15 cellular contexts compared by ENCODE assay signal in the genomic region with DNA sequence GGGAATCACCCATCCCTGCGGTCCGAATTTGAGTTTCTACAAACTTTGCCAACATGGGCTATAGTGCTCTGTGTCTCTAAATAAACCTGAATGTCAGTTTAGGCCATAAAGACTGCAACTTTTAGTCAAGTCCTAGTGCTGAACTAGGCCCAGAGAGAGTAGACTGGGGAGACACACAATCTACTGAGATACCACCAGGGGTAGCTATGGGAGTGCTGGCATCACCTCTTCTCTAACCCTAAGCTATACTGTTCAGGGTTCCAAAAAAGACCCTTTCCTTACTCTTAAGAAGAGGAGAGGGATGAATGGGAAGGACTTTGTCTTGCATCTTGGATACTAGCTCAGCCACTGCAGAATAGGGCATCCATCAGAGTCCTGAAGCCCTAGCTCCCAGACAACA.
DNase-seq lines count a peak whose midpoint lies in the region; ATAC-seq and TF ChIP-seq lines count a peak whose summit lies in the region.
"Had no signal": no experiment of that assay in that cellular context is flagged by ENCODE, and none has a peak within 500 bp of the region (broad histone marks: within the 10 kb centered on the region; RNA-seq: fewer than 3 reads in every experiment).

No MANE protein-coding gene starts in this region.

- H3K27me3 Mint-ChIP-seq in GM23338 (ENCODE audit: insufficient read depth, low read depth, poor library complexity) (no peaks in the 10 kb centered on the region), endodermal cell (ENCODE audit: insufficient read depth) (no peaks in the 10 kb centered on the region)
- H3K27me3 Mint-ChIP-seq in stimulated activated naive B cell treated with anti-CD40 and anti-IgM and Interleukin-4, amounts not matched to agents 10 μg/mL and 1 μg/mL and 100 μg/mL, for 72 hours: no peaks in the 10 kb centered on the region
- H3K27me3 Mint-ChIP-seq: CD8-positive, alpha-beta memory T cell; IgD-negative memory B cell had no signal

- TF ChIP-seq CTCF in GM23338 (conservative IDR thresholded peaks at IDR 0.05; ENCODE audit: low read depth in 2 of 2) (peak; percentile 14 to 24; a peak in 2 of 4 replicates), PC-3 (conservative IDR thresholded peaks at IDR 0.05; ENCODE audit: low read depth, low read length) (0 out of 2 replicates have a peak, but pooled peaks have one; percentile 8), endodermal cell (conservative IDR thresholded peaks at IDR 0.05) (peak; percentile 57), colonic mucosa (IDR thresholded peaks at IDR 0.05) (no peak)

- POLR2A ChIA-PET in PC-3 (lab: Charles Lee; ENCODE audit: unreplicated experiment): no interaction called here

- H3K27ac Mint-ChIP-seq in GM23338 (no peak overlapping the region), endodermal cell (no peak overlapping the region)
- H3K27ac Mint-ChIP-seq in stimulated activated naive B cell treated with anti-CD40 and anti-IgM and Interleukin-4, amounts not matched to agents 10 μg/mL and 1 μg/mL and 100 μg/mL, for 72 hours: no peak overlapping the region
- H3K27ac Mint-ChIP-seq: CD8-positive, alpha-beta memory T cell had no signal

- no peak overlapping the region for H3K27ac ChIP-seq in GM23338 (ENCODE audit: low read depth)
- H3K27ac ChIP-seq in PC-3 (ENCODE audit: low read length): no peak overlapping the region
- H3K27ac ChIP-seq in endodermal cell (ENCODE audit: low read depth, low read length): no peak overlapping the region
- H3K27ac ChIP-seq in colonic mucosa: no peak overlapping the region
- H3K27ac ChIP-seq: A549, GM23248 had no signal

- H3K4me2 ChIP-seq in GM23338 (no peak overlapping the region), PC-3 (ENCODE audit: low read length) (no peak overlapping the region)
- H3K4me2 ChIP-seq: A549 had no signal

- H3K4me3 ChIP-seq in GM23338: no peak overlapping the region
- no peak overlapping the region for H3K4me3 ChIP-seq in PC-3 (ENCODE audit: low read length)
- H3K4me3 ChIP-seq in endodermal cell (ENCODE audit: low read length): no peak overlapping the region
- no peak overlapping the region for H3K4me3 ChIP-seq in colonic mucosa
- H3K4me3 ChIP-seq: A549, GM23248, HAP-1 had no signal

- peaks cover 3% of the 10 kb centered on the region; the same call in 1 of the 3 replicates for H3K36me3 Mint-ChIP-seq in GM23338 (ENCODE audit: low read depth)
- no peaks in the 10 kb centered on the region for H3K36me3 Mint-ChIP-seq in endodermal cell (ENCODE audit: low read depth)
- H3K36me3 Mint-ChIP-seq in stimulated activated naive B cell treated with anti-CD40 and anti-IgM and Interleukin-4, amounts not matched to agents 10 μg/mL and 1 μg/mL and 100 μg/mL, for 72 hours: no peaks in the 10 kb centered on the region
- H3K36me3 Mint-ChIP-seq: CD8-positive, alpha-beta memory T cell; IgD-negative memory B cell had no signal

- H3K79me2 ChIP-seq in GM23338 (replicated peaks; ENCODE audit: insufficient read depth) (no peaks in the 10 kb centered on the region), PC-3 (ENCODE audit: low read length) (no peaks in the 10 kb centered on the region)

- H3K9me3 ChIP-seq in PC-3 (ENCODE audit: low read length) (no peaks in the 10 kb centered on the region), endodermal cell (ENCODE audit: control insufficient read depth, low read length) (no peaks in the 10 kb centered on the region), colonic mucosa (no peaks in the 10 kb centered on the region)
- H3K9me3 ChIP-seq: A549, Caco-2, HAP-1 had no signal

- intact Hi-C loops in PC-3 (cut with micrococcal nuclease) (no loop called here), colonic mucosa (cut with DNase I) (no loop called here)

- H4K20me1 ChIP-seq in GM23338 (replicated peaks; ENCODE audit: insufficient read depth) (no peaks in the 10 kb centered on the region), PC-3 (ENCODE audit: low read length) (no peaks in the 10 kb centered on the region)

- no peaks in the 10 kb centered on the region for H3K4me1 Mint-ChIP-seq in GM23338
- peaks cover 5% of the 10 kb centered on the region for H3K4me1 Mint-ChIP-seq in endodermal cell
- no peaks in the 10 kb centered on the region for H3K4me1 Mint-ChIP-seq in stimulated activated naive B cell treated with anti-CD40 and anti-IgM and Interleukin-4, amounts not matched to agents 10 μg/mL and 1 μg/mL and 100 μg/mL, for 72 hours
- H3K4me1 Mint-ChIP-seq: CD8-positive, alpha-beta memory T cell; IgD-negative memory B cell had no signal

- H3K9me3 Mint-ChIP-seq in GM23338 (peaks cover 6% of the 10 kb centered on the region; the same call in 2 of the 3 replicates), endodermal cell (peaks cover 7% of the 10 kb centered on the region)
- H3K9me3 Mint-ChIP-seq in stimulated activated naive B cell treated with anti-CD40 and anti-IgM and Interleukin-4, amounts not matched to agents 10 μg/mL and 1 μg/mL and 100 μg/mL, for 72 hours: peaks cover 12 to 15% of the 10 kb centered on the region in 2 donors

- H3K4me3 Mint-ChIP-seq in GM23338: no peak overlapping the region
- no peak overlapping the region for H3K4me3 Mint-ChIP-seq in endodermal cell
- no peak overlapping the region for H3K4me3 Mint-ChIP-seq in stimulated activated naive B cell treated with anti-CD40 and anti-IgM and Interleukin-4, amounts not matched to agents 10 μg/mL and 1 μg/mL and 100 μg/mL, for 72 hours
- H3K4me3 Mint-ChIP-seq: CD8-positive, alpha-beta memory T cell; IgD-negative memory B cell had no signal

- BruUV-seq in PC-3 (replicated peaks; lab: Mats Ljungman, UMichigan): no TSS peak

- H3K4me1 ChIP-seq in GM23338 (ENCODE audit: insufficient read depth): no peaks in the 10 kb centered on the region
- no peaks in the 10 kb centered on the region for H3K4me1 ChIP-seq in PC-3 (ENCODE audit: insufficient read depth, low read length)
- no peaks in the 10 kb centered on the region for H3K4me1 ChIP-seq in endodermal cell (ENCODE audit: control insufficient read depth, insufficient read depth, low read length)
- no peaks in the 10 kb centered on the region for H3K4me1 ChIP-seq in colonic mucosa
- H3K4me1 ChIP-seq: A549, Caco-2, HAP-1 had no signal

- no peak overlapping the region for H2AFZ ChIP-seq in GM23338
- H2AFZ ChIP-seq in PC-3 (ENCODE audit: low read length): no peak overlapping the region
- H2AFZ ChIP-seq: GM23248 had no signal

- no peaks in the 10 kb centered on the region for H3K36me3 ChIP-seq in GM23338 (ENCODE audit: insufficient read depth)
- no peaks in the 10 kb centered on the region for H3K36me3 ChIP-seq in PC-3 (ENCODE audit: low read depth, low read length)
- H3K36me3 ChIP-seq in endodermal cell (ENCODE audit: control insufficient read depth, insufficient read depth, low read length): no peaks in the 10 kb centered on the region
- H3K36me3 ChIP-seq in colonic mucosa: no peaks in the 10 kb centered on the region
- H3K36me3 ChIP-seq: HAP-1 had no signal

- CTCF ChIA-PET in PC-3 (lab: Charles Lee): no interaction called here

- H3K27me3 ChIP-seq in GM23338 (ENCODE audit: insufficient read depth) (no peaks in the 10 kb centered on the region), PC-3 (ENCODE audit: low read length) (no peaks in the 10 kb centered on the region), endodermal cell (ENCODE audit: control insufficient read depth, insufficient read depth, low read length, poor library complexity, severe bottlenecking) (no peaks in the 10 kb centered on the region), colonic mucosa (no peaks in the 10 kb centered on the region)

- DNase-seq in GM23338 (ENCODE audit: low spot score) (no peak), PC-3 (no peak), endodermal cell (no peak), colonic mucosa (no peak)
- DNase-seq in stimulated activated naive B cell treated with anti-CD40 and anti-IgM and Interleukin-4, amounts not matched to agents 10 μg/mL and 1 μg/mL and 100 μg/mL, for 72 hours: no peak
- DNase-seq in activated effector memory CD4-positive, alpha-beta T cell treated with anti-CD3 and anti-CD28 coated beads, Interleukin-2, amount 50 U/mL, for 16 hours: no peak
- DNase-seq: Caco-2; CD8-positive, alpha-beta memory T cell; DND-41; GF-D8; GM23248 had no signal

- H3K9me2 ChIP-seq in GM23338 (ENCODE audit: insufficient read depth): peaks cover 8% of the 10 kb centered on the region; the same call in 1 of the 2 replicates
- no peaks in the 10 kb centered on the region for H3K9me2 ChIP-seq in PC-3 (replicated peaks; ENCODE audit: low read length)

- WGBS in endodermal cell (ENCODE audit: insufficient coverage in 1 of 2, insufficient read length in 1 of 2), 2 experiments: 97 to 100% methylated on average over 2 of the region's 2 CpGs

- no peaks in the 10 kb centered on the region for H3F3A ChIP-seq in GM23338 (replicated peaks; ENCODE audit: low read depth)
- no peaks in the 10 kb centered on the region for H3F3A ChIP-seq in PC-3 (ENCODE audit: low read length, unreplicated experiment)

- ATAC-seq in GM23338 (no peak), PC-3 (no peak), GM21381 (IDR thresholded peaks at IDR 0.05; ENCODE audit: unreplicated experiment) (no peak)
- ATAC-seq in stimulated activated naive B cell treated with anti-CD40 and anti-IgM and Interleukin-4, amounts not matched to agents 10 μg/mL and 1 μg/mL and 100 μg/mL, for 72 hours (replicated peaks): peak; percentile 14 to 23
- ATAC-seq: A549 had no signal

- H3K9ac ChIP-seq in PC-3 (ENCODE audit: low read length) (no peak overlapping the region), endodermal cell (ENCODE audit: extremely low read depth, low read length, poor library complexity, severe bottlenecking) (no peak overlapping the region), colonic mucosa (ENCODE audit: low read depth in 2 of 2, low read length in 2 of 2) (no peak overlapping the region)
- H3K9ac ChIP-seq: GM23248 had no signal

Comparison
In these comparisons a context has a peak if more than half of its experiments do, and no peak if none do; other contexts are left out.
1. ATAC-seq: peak in stimulated activated naive B cell treated with anti-CD40 and anti-IgM and Interleukin-4, amounts not matched to agents 10 μg/mL and 1 μg/mL and 100 μg/mL, for 72 hours (2 of 2); none in GM23338 (single experiment), PC-3 (single experiment) and GM21381 (single experiment).